ENCODE assay signal across 10 cellular contexts in the genomic region with DNA sequence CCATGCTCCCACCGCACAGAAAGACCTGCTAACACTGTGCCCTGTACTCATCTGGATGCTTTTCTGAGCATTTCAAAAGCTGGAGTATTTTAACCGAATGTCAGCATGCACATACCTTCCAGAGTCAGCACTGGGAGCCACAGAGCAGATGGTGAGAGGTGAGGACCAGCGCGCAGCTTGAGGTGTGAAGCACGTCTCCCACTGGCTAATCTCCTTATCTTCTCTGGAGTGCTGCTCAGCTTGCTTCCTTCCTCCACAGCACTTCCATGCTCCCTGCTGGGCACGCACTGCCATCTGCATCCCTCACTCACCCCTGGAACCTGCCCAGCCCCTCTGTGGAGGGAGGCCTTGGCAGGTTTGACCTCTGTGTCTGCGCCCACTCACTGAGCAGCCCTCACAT. TPM values are rescaled to one million over a fixed set of nuclear protein-coding genes. Genes with fewer than 3 reads are reported as not detected.
DNase-seq lines count a peak whose midpoint lies in the region; ATAC-seq and TF ChIP-seq lines count a peak whose summit lies in the region.
"Had no signal": no experiment of that assay in that cellular context is flagged by ENCODE, and none has a peak within 500 bp of the region (broad histone marks: within the 10 kb centered on the region; RNA-seq: fewer than 3 reads in every experiment).

A gene (minus strand): TSS at position 186 of the 400 bp plus-strand sequence. CDS start 6,716 bp downstream, outside the sequence.

- no peak within 1 kb of the TSS for H3K9ac ChIP-seq in SK-N-SH

- H3K27me3 Mint-ChIP-seq in activated CD4-positive, alpha-beta memory T cell treated with anti-CD3 and anti-CD28 coated beads for 36 hours: no peaks in the 10 kb centered on the region

- H3K4me3 Mint-ChIP-seq in activated CD4-positive, alpha-beta memory T cell treated with anti-CD3 and anti-CD28 coated beads for 36 hours: no peak within 1 kb of the TSS

- no peaks in the 10 kb centered on the region for H3K79me2 ChIP-seq in SK-N-SH (ENCODE audit: insufficient read depth)

- H4K20me1 ChIP-seq in SK-N-SH (ENCODE audit: insufficient read depth): no peaks in the 10 kb centered on the region

- H3K4me3 ChIP-seq in SK-N-SH (ENCODE audit: low read depth in 2 of 2, low read length in 1 of 2) (no peak within 1 kb of the TSS), suprapubic skin (no peak within 1 kb of the TSS)

- POLR2A ChIA-PET in SK-N-SH (lab: Yijun Ruan, JAX): no interaction called here
- POLR2A ChIA-PET in activated CD4-positive, alpha-beta memory T cell treated with anti-CD3 and anti-CD28 coated beads for 36 hours (lab: Charles Lee): no interaction called here

- TF ChIP-seq EP300 in SK-N-SH (IDR thresholded peaks at IDR 0.05; ENCODE audit: borderline replicate concordance in 1 of 2, low read depth in 1 of 2, low read length in 1 of 2): no peak
- no peak for TF ChIP-seq EP300 in suprapubic skin (IDR thresholded peaks at IDR 0.05)

- H3K27me3 ChIP-seq in SK-N-SH (ENCODE audit: insufficient read depth): no peaks in the 10 kb centered on the region
- no peaks in the 10 kb centered on the region for H3K27me3 ChIP-seq in suprapubic skin

- no peaks in the 10 kb centered on the region for H3K9me3 ChIP-seq in SK-N-SH
- H3K9me3 ChIP-seq in suprapubic skin: no peaks in the 10 kb centered on the region

- H3K9me3 Mint-ChIP-seq in activated CD4-positive, alpha-beta memory T cell treated with anti-CD3 and anti-CD28 coated beads for 36 hours: no peaks in the 10 kb centered on the region

- H3K4me1 Mint-ChIP-seq in activated CD4-positive, alpha-beta memory T cell treated with anti-CD3 and anti-CD28 coated beads for 36 hours (ENCODE audit: low read depth): no peaks in the 10 kb centered on the region

- H3K36me3 Mint-ChIP-seq in activated CD4-positive, alpha-beta memory T cell treated with anti-CD3 and anti-CD28 coated beads for 36 hours: no peaks in the 10 kb centered on the region

- DNase-seq in SK-N-SH (no peak), iPS-NIHi7 (ENCODE audit: extremely low spot score) (peak; percentile 50), suprapubic skin (ENCODE audit: low spot score in 2 of 2) (no peak), NAMALWA (ENCODE audit: low spot score) (no peak)
- no peak for DNase-seq in activated CD4-positive, alpha-beta memory T cell treated with anti-CD3 and anti-CD28 coated beads for 36 hours
- no peak for DNase-seq in stimulated activated naive CD4-positive, alpha-beta T cell (lab: John Stamatoyannopoulos, UW)
- DNase-seq: activated effector memory CD4-positive, alpha-beta T cell treated with Interleukin-2 at 50 U/mL for 16 hours had no signal

- WGBS in SK-N-SH (ENCODE audit: low lambda C conversion rate): 88% methylated on average over 7 of the region's 7 CpGs
- WGBS in suprapubic skin: 86% methylated on average over 7 of the region's 7 CpGs

- no peak for TF ChIP-seq RAD21 in SK-N-SH (IDR thresholded peaks at IDR 0.05; ENCODE audit: low read length)

- H2AFZ ChIP-seq in SK-N-SH (ENCODE audit: low read depth): no peak within 1 kb of the TSS

- TF ChIP-seq POLR2A in suprapubic skin (IDR thresholded peaks at IDR 0.05): no peak

- H3K4me1 ChIP-seq in SK-N-SH (ENCODE audit: control insufficient read depth in 1 of 2, insufficient read depth in 2 of 2, low read depth in 1 of 2, low read length in 1 of 2) (peaks cover 0 to 10% of the 10 kb centered on the region in 2 experiments; a peak in 2 of 4 replicates), suprapubic skin (no peaks in the 10 kb centered on the region)

- no peak within 1 kb of the TSS for H3K27ac ChIP-seq in SK-N-SH (ENCODE audit: low read depth in 2 of 2, low read length in 1 of 2)
- H3K27ac ChIP-seq in suprapubic skin: no peak within 1 kb of the TSS
- H3K27ac ChIP-seq: 22Rv1 had no signal

- peaks cover 4% of the 10 kb centered on the region for H3F3A ChIP-seq in SK-N-SH (replicated peaks; ENCODE audit: insufficient read depth)

- no peak within 1 kb of the TSS for H3K4me2 ChIP-seq in SK-N-SH

- intact Hi-C loops in activated CD4-positive, alpha-beta memory T cell treated with anti-CD3 and anti-CD28 coated beads for 36 hours (cut with micrococcal nuclease): no loop called here

- H3K9me2 ChIP-seq in SK-N-SH: no peaks in the 10 kb centered on the region

- TF ChIP-seq CTCF in SK-N-SH (IDR thresholded peaks at IDR 0.05) (no peak), suprapubic skin (IDR thresholded peaks at IDR 0.05) (no peak)

- CTCF ChIA-PET in SK-N-SH (lab: Yijun Ruan, JAX): interaction anchor here (1.1 to 1.4 kb wide), 2 partner anchors 15 to 17 kb away, joined by 3 to 6 read pairs; no protein-coding TSS in a partner anchor
- CTCF ChIA-PET in activated CD4-positive, alpha-beta memory T cell treated with anti-CD3 and anti-CD28 coated beads for 36 hours (lab: Charles Lee): interaction anchor here (1.2 kb wide), 1 partner anchor 18 kb away, joined by 4 read pairs; no protein-coding TSS in a partner anchor

- ATAC-seq in SK-N-SH treated with all-trans-retinoic acid at 6 μM for 48 hours: no peak
- ATAC-seq in HG03571 (IDR thresholded peaks at IDR 0.05; ENCODE audit: unreplicated experiment): no peak

- no peaks in the 10 kb centered on the region for H3K36me3 ChIP-seq in SK-N-SH (replicated peaks in 1 of 2; ENCODE audit: control insufficient read depth in 1 of 2, insufficient read depth in 2 of 2, low read length in 1 of 2)
- no peaks in the 10 kb centered on the region for H3K36me3 ChIP-seq in suprapubic skin

- H3K27ac Mint-ChIP-seq in activated CD4-positive, alpha-beta memory T cell treated with anti-CD3 and anti-CD28 coated beads for 36 hours: no peak within 1 kb of the TSS

TF ChIP-seq in SK-N-SH, 30 proteins besides CTCF, POLR2A, EP300 and RAD21:
- TF ChIP-seq, protein P1, sequence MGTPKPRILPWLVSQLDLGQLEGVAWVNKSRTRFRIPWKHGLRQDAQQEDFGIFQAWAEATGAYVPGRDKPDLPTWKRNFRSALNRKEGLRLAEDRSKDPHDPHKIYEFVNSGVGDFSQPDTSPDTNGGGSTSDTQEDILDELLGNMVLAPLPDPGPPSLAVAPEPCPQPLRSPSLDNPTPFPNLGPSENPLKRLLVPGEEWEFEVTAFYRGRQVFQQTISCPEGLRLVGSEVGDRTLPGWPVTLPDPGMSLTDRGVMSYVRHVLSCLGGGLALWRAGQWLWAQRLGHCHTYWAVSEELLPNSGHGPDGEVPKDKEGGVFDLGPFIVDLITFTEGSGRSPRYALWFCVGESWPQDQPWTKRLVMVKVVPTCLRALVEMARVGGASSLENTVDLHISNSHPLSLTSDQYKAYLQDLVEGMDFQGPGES (IDR thresholded peaks at IDR 0.05; ENCODE audit: low read depth, low read length): no peak
- TF ChIP-seq CHD2 (IDR thresholded peaks at IDR 0.05; ENCODE audit: low read length, partially characterized antibody) (no peak), JUND (IDR thresholded peaks at IDR 0.05) (no peak)
- TF ChIP-seq, protein P2, sequence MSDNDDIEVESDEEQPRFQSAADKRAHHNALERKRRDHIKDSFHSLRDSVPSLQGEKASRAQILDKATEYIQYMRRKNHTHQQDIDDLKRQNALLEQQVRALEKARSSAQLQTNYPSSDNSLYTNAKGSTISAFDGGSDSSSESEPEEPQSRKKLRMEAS (IDR thresholded peaks at IDR 0.05; ENCODE audit: low read depth): no peak

TF ChIP-seq in SK-N-SH treated with all-trans-retinoic acid at 6 μM for 48 hours, 23 proteins besides CTCF, POLR2A, EP300 and RAD21 (continues in another document):
- TF ChIP-seq ZNF565 (CRISPR knock-in tag; conservative IDR thresholded peaks at IDR 0.05; ENCODE audit: low read depth) (no peak), PPARA (CRISPR knock-in tag; IDR thresholded peaks at IDR 0.05; ENCODE audit: borderline replicate concordance) (no peak), RARB (CRISPR knock-in tag; IDR thresholded peaks at IDR 0.05) (no peak), ZFP3 (CRISPR knock-in tag; IDR thresholded peaks at IDR 0.05) (no peak), ZFP30 (CRISPR knock-in tag; IDR thresholded peaks at IDR 0.05) (no peak)
- TF ChIP-seq, protein P3, sequence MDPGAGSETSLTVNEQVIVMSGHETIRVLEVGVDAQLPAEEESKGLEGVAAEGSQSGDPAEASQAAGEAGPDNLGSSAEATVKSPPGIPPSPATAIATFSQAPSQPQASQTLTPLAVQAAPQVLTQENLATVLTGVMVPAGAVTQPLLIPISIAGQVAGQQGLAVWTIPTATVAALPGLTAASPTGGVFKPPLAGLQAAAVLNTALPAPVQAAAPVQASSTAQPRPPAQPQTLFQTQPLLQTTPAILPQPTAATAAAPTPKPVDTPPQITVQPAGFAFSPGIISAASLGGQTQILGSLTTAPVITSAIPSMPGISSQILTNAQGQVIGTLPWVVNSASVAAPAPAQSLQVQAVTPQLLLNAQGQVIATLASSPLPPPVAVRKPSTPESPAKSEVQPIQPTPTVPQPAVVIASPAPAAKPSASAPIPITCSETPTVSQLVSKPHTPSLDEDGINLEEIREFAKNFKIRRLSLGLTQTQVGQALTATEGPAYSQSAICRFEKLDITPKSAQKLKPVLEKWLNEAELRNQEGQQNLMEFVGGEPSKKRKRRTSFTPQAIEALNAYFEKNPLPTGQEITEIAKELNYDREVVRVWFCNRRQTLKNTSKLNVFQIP (CRISPR knock-in tag; IDR thresholded peaks at IDR 0.05; ENCODE audit: borderline replicate concordance, low read depth): no peak

RNA-seq across cellular contexts. Expression of the gene that starts here (rescaled TPM):
- 73.7 and 75.9 TPM in 2 replicates for polyA plus RNA-seq in SK-N-SH (2012; rRNA removed)
- 56.1 and 71.8 TPM in 2 replicates for polyA plus RNA-seq in SK-N-SH (2012; cell fraction: cytosol; rRNA removed)
- polyA plus RNA-seq in SK-N-SH (2012; cell fraction: nucleus; rRNA removed): 50.7 and 59.4 TPM in 2 replicates
- total RNA-seq in activated CD4-positive, alpha-beta memory T cell treated with anti-CD3 and anti-CD28 coated beads for 36 hours: 10 to 100 TPM; 24.0 to 25.1 TPM
- 10 to 100 TPM; 17.1 to 30.8 (median 24.9) TPM for total RNA-seq in suprapubic skin
